ENCODE assay signal across 1 cellular context in the genomic region with DNA sequence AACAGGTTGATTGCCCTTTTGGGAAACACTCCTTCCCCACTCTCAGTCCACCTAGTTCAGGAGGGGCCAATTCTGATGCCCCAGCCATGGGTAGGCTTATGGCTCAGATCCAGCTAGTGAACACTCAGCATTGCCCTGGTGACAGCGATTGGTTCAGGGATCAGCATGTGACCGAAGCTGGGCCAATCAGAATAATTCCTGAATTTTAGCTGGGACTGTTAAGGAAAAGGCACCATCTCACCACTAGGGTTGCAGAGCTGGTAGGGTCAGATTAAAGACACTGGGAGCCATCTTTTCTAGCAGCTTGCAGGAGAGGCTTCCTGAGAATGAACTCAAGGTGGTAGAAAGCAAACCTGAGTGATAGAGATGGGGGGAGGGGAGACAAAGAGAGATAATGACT.
TF ChIP-seq lines count a peak whose summit lies in the region.

No MANE protein-coding gene starts in this region.

TF ChIP-seq in HepG2, 621 proteins besides CTCF, POLR2A, EP300 and RAD21 (continued from another document):
- TF ChIP-seq, protein P1, sequence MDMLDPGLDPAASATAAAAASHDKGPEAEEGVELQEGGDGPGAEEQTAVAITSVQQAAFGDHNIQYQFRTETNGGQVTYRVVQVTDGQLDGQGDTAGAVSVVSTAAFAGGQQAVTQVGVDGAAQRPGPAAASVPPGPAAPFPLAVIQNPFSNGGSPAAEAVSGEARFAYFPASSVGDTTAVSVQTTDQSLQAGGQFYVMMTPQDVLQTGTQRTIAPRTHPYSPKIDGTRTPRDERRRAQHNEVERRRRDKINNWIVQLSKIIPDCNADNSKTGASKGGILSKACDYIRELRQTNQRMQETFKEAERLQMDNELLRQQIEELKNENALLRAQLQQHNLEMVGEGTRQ (IDR thresholded peaks at IDR 0.05; ENCODE audit: low read depth, low read length) = peak; percentile 79
- TF ChIP-seq, protein P1 (CRISPR knock-in tag; IDR thresholded peaks at IDR 0.05; ENCODE audit: borderline replicate concordance) = peak; percentile 72; the same call in 1 of the 2 replicates
TF ChIP-seq in HepG2: peak in this region for 4.
